In genomic region chr17:29699283-29699682, GRCh38 we compare ENCODE assay signal across 9 cellular contexts.
DNase-seq lines count a peak whose midpoint lies in the region; ATAC-seq, FAIRE-seq and TF ChIP-seq lines count a peak whose summit lies in the region.
"Had no signal": no experiment of that assay in that cellular context is flagged by ENCODE, and none has a peak within 500 bp of the region (broad histone marks: within the 10 kb centered on the region; RNA-seq: fewer than 3 reads in every experiment).

No MANE protein-coding gene starts in this region.

- intact Hi-C loops in heart right ventricle (cut with DNase I) (no loop called here), HepG2 (cut with micrococcal nuclease; ENCODE audit: unreplicated experiment) (loop anchor here (5.0 kb wide), 1 partner anchor 33 kb away; no protein-coding TSS in a partner anchor), Caco-2 (cut with micrococcal nuclease; ENCODE audit: unreplicated experiment) (no loop called here)

- no peak for FAIRE-seq in HepG2 (lab: Jason Lieb, UNC)

- no peak overlapping the region for H3K9ac ChIP-seq in HepG2 (ENCODE audit: insufficient read depth, low read depth, low read length)

- H3K36me3 Mint-ChIP-seq in T-cell (peaks cover 48% of the 10 kb centered on the region), nephron (ENCODE audit: low read depth) (peaks cover 18% of the 10 kb centered on the region), Caco-2 (ENCODE audit: insufficient read depth, unreplicated experiment) (peaks cover 12% of the 10 kb centered on the region)

- H3K4me3 Mint-ChIP-seq in T-cell (no peak overlapping the region), nephron (no peak overlapping the region), Caco-2 (ENCODE audit: unreplicated experiment) (no peak overlapping the region)

- TF ChIP-seq RAD21 in HepG2 (CRISPR knock-in tag; IDR thresholded peaks at IDR 0.05), result no peak

- in situ Hi-C loops in ACHN (cut with HindIII; ENCODE audit: low pct_ligation_motif_present, low pct_unique_long_range_greater_than_20kb, low sequenced_read_pairs), result no loop called here
- in situ Hi-C loops in HepG2 (cut with HindIII; ENCODE audit: extremely low pct_ligation_motif_present, low pct_unique_long_range_greater_than_20kb), result no loop called here

- H3K27ac ChIP-seq in heart right ventricle (peak overlapping the region; percentile 33 to 72 (median 61)), HepG2 (ENCODE audit: extremely low read length, insufficient read depth, low read length) (no peak overlapping the region)

- H3K9me3 Mint-ChIP-seq in T-cell (no peaks in the 10 kb centered on the region), nephron (no peaks in the 10 kb centered on the region), Caco-2 (ENCODE audit: unreplicated experiment) (no peaks in the 10 kb centered on the region)

- WGBS in heart right ventricle, 2 donors, result 37 to 72% methylated on average over 2 of the region's 2 CpGs
- WGBS in HepG2 (ENCODE audit: low lambda C conversion rate), result 97% methylated on average over 2 of the region's 2 CpGs

- no peak for TF ChIP-seq EP300 in HepG2 (IDR thresholded peaks at IDR 0.05; ENCODE audit: low read depth in 2 of 2, low read length in 2 of 2)
- TF ChIP-seq EP300 in HepG2 (CRISPR knock-in tag; IDR thresholded peaks at IDR 0.05; ENCODE audit: borderline replicate concordance), result no peak

- BruUV-seq in HepG2 (replicated peaks; lab: Mats Ljungman, UMichigan) (no TSS peak), Caco-2 (replicated peaks; lab: Mats Ljungman, UMichigan) (no TSS peak)

- H3K9me3 ChIP-seq in heart right ventricle, result no peaks in the 10 kb centered on the region
- no peaks in the 10 kb centered on the region for H3K9me3 ChIP-seq in HepG2 (ENCODE audit: low read length)
- no peaks in the 10 kb centered on the region for H3K9me3 ChIP-seq in Caco-2

- TF ChIP-seq CTCF in heart right ventricle (IDR thresholded peaks at IDR 0.05) (no peak), nephron (IDR thresholded peaks at IDR 0.05; ENCODE audit: unreplicated experiment in 3 of 3) (no peak), HepG2 (CRISPR knock-in tag; IDR thresholded peaks at IDR 0.05) (no peak), Caco-2 (IDR thresholded peaks at IDR 0.05; ENCODE audit: insufficient read depth in 1 of 2, low read depth in 1 of 2, low read length in 1 of 2, severe bottlenecking in 1 of 2, unreplicated experiment in 1 of 2) (no peak)

- H3K4me1 ChIP-seq in heart right ventricle, result peaks cover 12 to 54% (median 29%) of the 10 kb centered on the region in 9 donors
- H3K4me1 ChIP-seq in HepG2 (ENCODE audit: insufficient read depth, low read length), result no peaks in the 10 kb centered on the region
- H3K4me1 ChIP-seq in Caco-2, result no peaks in the 10 kb centered on the region

- CTCF ChIA-PET in T-cell (lab: Charles Lee), result interaction anchor here in 1 of 2 donors (0.8 kb wide), 1 partner anchor 308 kb away, joined by 3 read pairs; no protein-coding TSS in a partner anchor
- CTCF ChIA-PET in HepG2 (lab: Yijun Ruan, JAX; ENCODE audit: low intra/inter-chr PET ratio, low total read pairs), result no interaction called here
- CTCF ChIA-PET in Caco-2 (lab: Charles Lee), result interaction anchor here (1.1 to 1.6 kb wide), 2 partner anchors 60 to 82 kb away, joined by 3 to 4 read pairs; no protein-coding TSS in a partner anchor

- H3K4me3 ChIP-seq in heart right ventricle (no peak overlapping the region), HepG2 (replicated peaks in 1 of 3; ENCODE audit: insufficient read depth in 1 of 3, low read depth in 2 of 3, low read length in 3 of 3) (no peak overlapping the region), Caco-2 (ENCODE audit: low read depth, low read length) (no peak overlapping the region)

- ATAC-seq in T-cell (replicated peaks in 1 of 4) (no peak), heart right ventricle (peak in 5 of 8 donors; percentile 28 to 62 (median 52)), HepG2 (no peak), GM19395 (IDR thresholded peaks at IDR 0.05; ENCODE audit: unreplicated experiment) (no peak)

- no peaks in the 10 kb centered on the region for H3K79me2 ChIP-seq in HepG2 (ENCODE audit: insufficient read depth, low read length)

- peaks cover 0 to 82% (median 16%) of the 10 kb centered on the region in 9 donors for H3K36me3 ChIP-seq in heart right ventricle
- H3K36me3 ChIP-seq in HepG2 (replicated peaks in 1 of 2; ENCODE audit: control insufficient read depth in 1 of 2, insufficient read depth in 2 of 2, low read length in 2 of 2), result peaks cover 0 to 11% of the 10 kb centered on the region in 2 experiments; a peak in 1 of 5 replicates
- no peaks in the 10 kb centered on the region for H3K36me3 ChIP-seq in Caco-2 (ENCODE audit: control insufficient read depth, insufficient read depth, low read length)

- no peak for TF ChIP-seq POLR2A in HepG2 (IDR thresholded peaks at IDR 0.05; ENCODE audit: insufficient read depth in 1 of 2, low read depth in 2 of 2, low read length in 2 of 2)

- DNase-seq in ACHN (peak; percentile 40), T-cell (no peak), heart right ventricle (no peak), HepG2 (ENCODE audit: low spot score) (no peak), Caco-2 (no peak), H4 (ENCODE audit: low spot score) (no peak)
- DNase-seq: NCI-H1092 treated with DMSO at 0.1 percent for 48 hours had no signal

- peak overlapping the region; percentile 66 to 67 for H3K27ac Mint-ChIP-seq in T-cell
- peak overlapping the region; percentile 71 to 84 (median 75) for H3K27ac Mint-ChIP-seq in nephron
- H3K27ac Mint-ChIP-seq in Caco-2 (ENCODE audit: unreplicated experiment), result no peak overlapping the region

- H3K27me3 Mint-ChIP-seq in T-cell, result no peaks in the 10 kb centered on the region
- H3K27me3 Mint-ChIP-seq in nephron (ENCODE audit: low read depth), result no peaks in the 10 kb centered on the region
- no peaks in the 10 kb centered on the region for H3K27me3 Mint-ChIP-seq in Caco-2 (ENCODE audit: insufficient read depth, unreplicated experiment)

- no peaks in the 10 kb centered on the region for H4K20me1 ChIP-seq in HepG2 (ENCODE audit: insufficient read depth, low read length)

- POLR2A ChIA-PET in T-cell (lab: Charles Lee) (interaction anchor here in 1 of 2 donors (0.5 to 1.0 kb wide), 3 partner anchors 18 to 56 kb away, joined by 3 to 5 read pairs (median 3); no protein-coding TSS in a partner anchor), HepG2 (lab: Yijun Ruan, JAX) (interaction anchor here (1.5 kb wide), 1 partner anchor 13 kb away, joined by 3 read pairs; no protein-coding TSS in a partner anchor), Caco-2 (lab: Charles Lee) (no interaction called here)

- no peak overlapping the region for H2AFZ ChIP-seq in HepG2 (ENCODE audit: low read length)

- H3K4me1 Mint-ChIP-seq in T-cell (peaks cover 33 to 38% (median 37%) of the 10 kb centered on the region in 3 donors), nephron (peaks cover 12% of the 10 kb centered on the region), Caco-2 (ENCODE audit: low read depth, unreplicated experiment) (no peaks in the 10 kb centered on the region)

- no peaks in the 10 kb centered on the region for H3K27me3 ChIP-seq in heart right ventricle
- no peaks in the 10 kb centered on the region for H3K27me3 ChIP-seq in HepG2 (ENCODE audit: control insufficient read depth in 1 of 2, insufficient read depth in 2 of 2, low read length in 2 of 2)
- H3K27me3 ChIP-seq in Caco-2 (replicated peaks; ENCODE audit: control insufficient read depth, insufficient read depth, low read length), result no peaks in the 10 kb centered on the region

- no peak overlapping the region for H3K4me2 ChIP-seq in HepG2 (ENCODE audit: low read depth, low read length)

TF ChIP-seq in HepG2, 621 proteins besides CTCF, POLR2A, EP300 and RAD21 (continues in another document):
- no peak for TF ChIP-seq SMAD9 (CRISPR knock-in tag; IDR thresholded peaks at IDR 0.05)
- TF ChIP-seq KDM2A (CRISPR knock-in tag; IDR thresholded peaks at IDR 0.05; ENCODE audit: borderline replicate concordance, low read depth), result no peak
- no peak for TF ChIP-seq ZNF605 (CRISPR knock-in tag; IDR thresholded peaks at IDR 0.05)
- TF ChIP-seq, protein P1, sequence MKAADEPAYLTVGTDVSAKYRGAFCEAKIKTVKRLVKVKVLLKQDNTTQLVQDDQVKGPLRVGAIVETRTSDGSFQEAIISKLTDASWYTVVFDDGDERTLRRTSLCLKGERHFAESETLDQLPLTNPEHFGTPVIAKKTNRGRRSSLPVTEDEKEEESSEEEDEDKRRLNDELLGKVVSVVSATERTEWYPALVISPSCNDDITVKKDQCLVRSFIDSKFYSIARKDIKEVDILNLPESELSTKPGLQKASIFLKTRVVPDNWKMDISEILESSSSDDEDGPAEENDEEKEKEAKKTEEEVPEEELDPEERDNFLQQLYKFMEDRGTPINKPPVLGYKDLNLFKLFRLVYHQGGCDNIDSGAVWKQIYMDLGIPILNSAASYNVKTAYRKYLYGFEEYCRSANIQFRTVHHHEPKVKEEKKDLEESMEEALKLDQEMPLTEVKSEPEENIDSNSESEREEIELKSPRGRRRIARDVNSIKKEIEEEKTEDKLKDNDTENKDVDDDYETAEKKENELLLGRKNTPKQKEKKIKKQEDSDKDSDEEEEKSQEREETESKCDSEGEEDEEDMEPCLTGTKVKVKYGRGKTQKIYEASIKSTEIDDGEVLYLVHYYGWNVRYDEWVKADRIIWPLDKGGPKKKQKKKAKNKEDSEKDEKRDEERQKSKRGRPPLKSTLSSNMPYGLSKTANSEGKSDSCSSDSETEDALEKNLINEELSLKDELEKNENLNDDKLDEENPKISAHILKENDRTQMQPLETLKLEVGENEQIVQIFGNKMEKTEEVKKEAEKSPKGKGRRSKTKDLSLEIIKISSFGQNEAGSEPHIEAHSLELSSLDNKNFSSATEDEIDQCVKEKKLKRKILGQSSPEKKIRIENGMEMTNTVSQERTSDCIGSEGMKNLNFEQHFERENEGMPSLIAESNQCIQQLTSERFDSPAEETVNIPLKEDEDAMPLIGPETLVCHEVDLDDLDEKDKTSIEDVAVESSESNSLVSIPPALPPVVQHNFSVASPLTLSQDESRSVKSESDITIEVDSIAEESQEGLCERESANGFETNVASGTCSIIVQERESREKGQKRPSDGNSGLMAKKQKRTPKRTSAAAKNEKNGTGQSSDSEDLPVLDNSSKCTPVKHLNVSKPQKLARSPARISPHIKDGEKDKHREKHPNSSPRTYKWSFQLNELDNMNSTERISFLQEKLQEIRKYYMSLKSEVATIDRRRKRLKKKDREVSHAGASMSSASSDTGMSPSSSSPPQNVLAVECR (CRISPR knock-in tag; IDR thresholded peaks at IDR 0.05; ENCODE audit: borderline replicate concordance), result no peak
- TF ChIP-seq, protein P2, sequence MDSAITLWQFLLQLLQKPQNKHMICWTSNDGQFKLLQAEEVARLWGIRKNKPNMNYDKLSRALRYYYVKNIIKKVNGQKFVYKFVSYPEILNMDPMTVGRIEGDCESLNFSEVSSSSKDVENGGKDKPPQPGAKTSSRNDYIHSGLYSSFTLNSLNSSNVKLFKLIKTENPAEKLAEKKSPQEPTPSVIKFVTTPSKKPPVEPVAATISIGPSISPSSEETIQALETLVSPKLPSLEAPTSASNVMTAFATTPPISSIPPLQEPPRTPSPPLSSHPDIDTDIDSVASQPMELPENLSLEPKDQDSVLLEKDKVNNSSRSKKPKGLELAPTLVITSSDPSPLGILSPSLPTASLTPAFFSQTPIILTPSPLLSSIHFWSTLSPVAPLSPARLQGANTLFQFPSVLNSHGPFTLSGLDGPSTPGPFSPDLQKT (CRISPR knock-in tag; IDR thresholded peaks at IDR 0.05; ENCODE audit: borderline replicate concordance), result no peak
- TF ChIP-seq DNMT1 (CRISPR knock-in tag; IDR thresholded peaks at IDR 0.05), result no peak

Comparison
In these comparisons a context has a peak if more than half of its experiments do, and no peak if none do; other contexts are left out.
1. ATAC-seq: peak in heart right ventricle (5 of 8); none in T-cell (0 of 4), HepG2 (single experiment) and GM19395 (single experiment).